Comparison of ENCODE assay signal across 9 cellular contexts in genomic region chr15:98801234-98801561, GRCh38.
A peak's percentile ranks its signal among the peaks of the same experiment; 100 is the strongest.
DNase-seq lines count a peak whose midpoint lies in the region; ATAC-seq lines count a peak whose summit lies in the region.
"Had no signal": no experiment of that assay in that cellular context is flagged by ENCODE, and none has a peak within 500 bp of the region (broad histone marks: within the 10 kb centered on the region; RNA-seq: fewer than 3 reads in every experiment).

No MANE protein-coding gene starts in this region.

- ATAC-seq in stimulated activated naive B cell treated with anti-CD40 and anti-IgM and Interleukin-4, amounts not matched to agents 10 μg/mL and 1 μg/mL and 100 μg/mL, for 72 hours (replicated peaks), result no peak
- no peak for ATAC-seq in HG02981 (IDR thresholded peaks at IDR 0.05; ENCODE audit: unreplicated experiment)

- no peaks in the 10 kb centered on the region for H3K27me3 ChIP-seq in HUES6 (ENCODE audit: control insufficient read depth, insufficient read depth, low read length)

- 11 to 27% methylated on average over 4 to 5 of the region's 6 CpGs for WGBS in mesodermal cell (ENCODE audit: insufficient coverage in 2 of 2), 2 experiments

- no peaks in the 10 kb centered on the region for H3K9me3 ChIP-seq in HUES6 (ENCODE audit: control insufficient read depth, insufficient read depth, low read depth, low read length)
- no peaks in the 10 kb centered on the region for H3K9me3 ChIP-seq in mesodermal cell (ENCODE audit: control insufficient read depth, low read length)

- H3K36me3 Mint-ChIP-seq in stimulated activated naive B cell treated with anti-CD40 and anti-IgM and Interleukin-4, amounts not matched to agents 10 μg/mL and 1 μg/mL and 100 μg/mL, for 72 hours, result no peaks in the 10 kb centered on the region

- H3K4me3 ChIP-seq in HUES6 (ENCODE audit: low read depth, low read length) (peak overlapping the region; percentile 46), mesodermal cell (ENCODE audit: extremely low read depth, insufficient read depth, low read length, poor library complexity, severe bottlenecking) (no peak overlapping the region)

- H3K4me3 Mint-ChIP-seq in stimulated activated naive B cell treated with anti-CD40 and anti-IgM and Interleukin-4, amounts not matched to agents 10 μg/mL and 1 μg/mL and 100 μg/mL, for 72 hours, result no peak overlapping the region

- peaks cover 14 to 26% of the 10 kb centered on the region in 2 donors for H3K4me1 Mint-ChIP-seq in stimulated activated naive B cell treated with anti-CD40 and anti-IgM and Interleukin-4, amounts not matched to agents 10 μg/mL and 1 μg/mL and 100 μg/mL, for 72 hours

- peaks cover 66% of the 10 kb centered on the region for H3K4me1 ChIP-seq in HUES6 (ENCODE audit: control insufficient read depth, insufficient read depth, low read length)
- H3K4me1 ChIP-seq in mesodermal cell (ENCODE audit: control insufficient read depth, insufficient read depth, low read length, poor library complexity, severe bottlenecking), result peaks cover 48% of the 10 kb centered on the region

- no peaks in the 10 kb centered on the region for H3K36me3 ChIP-seq in HUES6 (ENCODE audit: control insufficient read depth, insufficient read depth, low read length)
- H3K36me3 ChIP-seq in mesodermal cell (ENCODE audit: control insufficient read depth, insufficient read depth, low read length), result no peaks in the 10 kb centered on the region

- H3K27ac Mint-ChIP-seq in stimulated activated naive B cell treated with anti-CD40 and anti-IgM and Interleukin-4, amounts not matched to agents 10 μg/mL and 1 μg/mL and 100 μg/mL, for 72 hours, result no peak overlapping the region

- H3K27me3 Mint-ChIP-seq in stimulated activated naive B cell treated with anti-CD40 and anti-IgM and Interleukin-4, amounts not matched to agents 10 μg/mL and 1 μg/mL and 100 μg/mL, for 72 hours, result peaks cover 0 to 5% of the 10 kb centered on the region in 2 donors

- H3K27ac ChIP-seq in HUES6 (ENCODE audit: low read depth, low read length) (peak overlapping the region; percentile 91), mesodermal cell (ENCODE audit: low read depth, low read length, severe bottlenecking) (peak overlapping the region; percentile 95)

- peak overlapping the region; percentile 60 for H3K9ac ChIP-seq in HUES6 (ENCODE audit: low read length)

- DNase-seq in A172 (ENCODE audit: low spot score), result peak; percentile 18
- DNase-seq in amygdala (lab: John Stamatoyannopoulos, UW), result peak in 55 of 56 donors; percentile 8 to 94 (median 77)
- DNase-seq in stimulated activated naive B cell treated with anti-CD40 and anti-IgM and Interleukin-4, amounts not matched to agents 10 μg/mL and 1 μg/mL and 100 μg/mL, for 72 hours, result no peak
- no peak for DNase-seq in kidney glomerular epithelial cell (lab: John Stamatoyannopoulos, UW)
- no peak for DNase-seq in D341Med (ENCODE audit: low spot score)
- DNase-seq: activated T-cell treated with anti-CD3 and anti-CD28 coated beads, Interleukin-2, amount 50 U/mL, for 4 hours had no signal

- H3K9me3 Mint-ChIP-seq in stimulated activated naive B cell treated with anti-CD40 and anti-IgM and Interleukin-4, amounts not matched to agents 10 μg/mL and 1 μg/mL and 100 μg/mL, for 72 hours, result no peaks in the 10 kb centered on the region
- H3K9me3 Mint-ChIP-seq: activated T-cell treated with anti-CD3 and anti-CD28 coated beads, Interleukin-2, amount 50 U/mL, for 4 hours had no signal

Comparison
In these comparisons a context has a peak if more than half of its experiments do, and no peak if none do; other contexts are left out.
1. DNase-seq: peak in A172 (single experiment) and amygdala (55 of 56); none in stimulated activated naive B cell treated with anti-CD40 and anti-IgM and Interleukin-4, amounts not matched to agents 10 μg/mL and 1 μg/mL and 100 μg/mL, for 72 hours (single experiment), kidney glomerular epithelial cell (single experiment) and D341Med (single experiment).